In the genomic region with DNA sequence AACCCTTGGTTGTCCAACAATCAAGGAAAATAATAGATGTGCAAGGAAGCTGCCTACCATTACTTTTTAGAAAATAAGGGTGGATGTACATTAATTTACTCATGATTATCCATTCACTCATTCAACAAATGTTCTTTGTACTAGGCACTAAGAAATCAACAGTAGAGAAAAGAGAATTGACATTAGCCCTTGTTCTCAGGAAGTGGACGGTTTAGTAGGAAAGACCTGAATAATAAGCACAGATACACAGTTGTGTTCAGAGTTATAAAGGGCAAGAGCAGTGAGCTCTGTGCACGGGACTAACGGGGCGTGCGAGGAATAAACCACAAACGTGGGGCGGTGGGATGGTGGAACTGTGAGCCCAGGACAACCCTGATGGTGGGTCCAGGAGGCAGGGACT, we compare ENCODE assay signal across 15 cellular contexts.
DNase-seq lines count a peak whose midpoint lies in the region; ATAC-seq, FAIRE-seq and TF ChIP-seq lines count a peak whose summit lies in the region.
"Had no signal": no experiment of that assay in that cellular context is flagged by ENCODE, and none has a peak within 500 bp of the region (broad histone marks: within the 10 kb centered on the region; RNA-seq: fewer than 3 reads in every experiment).

No MANE protein-coding gene starts in this region.

- no peaks in the 10 kb centered on the region for H3K9me3 Mint-ChIP-seq in neural progenitor cell
- H3K9me3 Mint-ChIP-seq: GM23338 had no signal

- BruUV-seq in K562 (replicated peaks; lab: Mats Ljungman, UMichigan) = no TSS peak

- H3K9me1 ChIP-seq in K562 (ENCODE audit: control insufficient read depth, insufficient read depth, low read length) = no peaks in the 10 kb centered on the region

- H3K4me3 ChIP-seq in SK-N-SH (ENCODE audit: low read depth in 2 of 2, low read length in 1 of 2) = no peak overlapping the region
- H3K4me3 ChIP-seq in K562 = no peak overlapping the region
- H3K4me3 ChIP-seq in neural progenitor cell = no peak overlapping the region
- H3K4me3 ChIP-seq: GM23338, HAP-1 had no signal

- no peak for TF ChIP-seq CTCF in SK-N-SH (IDR thresholded peaks at IDR 0.05)
- no peak for TF ChIP-seq CTCF in K562 (IDR thresholded peaks at IDR 0.05 in 2 of 3, conservative IDR thresholded peaks at IDR 0.05 in 1 of 3; ENCODE audit: insufficient read depth in 2 of 3, low read depth in 1 of 3, low read length in 3 of 3)
- no peak for TF ChIP-seq CTCF in neural progenitor cell (IDR thresholded peaks at IDR 0.05)

- no peak overlapping the region for H3K27ac ChIP-seq in SK-N-SH (ENCODE audit: low read depth in 2 of 2, low read length in 1 of 2)
- no peak overlapping the region for H3K27ac ChIP-seq in K562 (ENCODE audit: extremely low read depth, low read depth, low read length)
- H3K27ac ChIP-seq in neural progenitor cell = no peak overlapping the region
- H3K27ac ChIP-seq: 22Rv1 had no signal

- no peaks in the 10 kb centered on the region for H3K27me3 ChIP-seq in SK-N-SH (ENCODE audit: insufficient read depth)
- no peaks in the 10 kb centered on the region for H3K27me3 ChIP-seq in K562 (ENCODE audit: control insufficient read depth in 2 of 2, insufficient read depth in 2 of 2, low read length in 2 of 2)
- peaks cover 10% of the 10 kb centered on the region for H3K27me3 ChIP-seq in neural progenitor cell

- TF ChIP-seq EP300 in SK-N-SH (IDR thresholded peaks at IDR 0.05; ENCODE audit: borderline replicate concordance in 1 of 2, low read depth in 1 of 2, low read length in 1 of 2) = no peak
- TF ChIP-seq EP300 in K562 (IDR thresholded peaks at IDR 0.05; ENCODE audit: low read length) = no peak

- no peaks in the 10 kb centered on the region for H3K36me3 ChIP-seq in SK-N-SH (replicated peaks in 1 of 2; ENCODE audit: control insufficient read depth in 1 of 2, insufficient read depth in 2 of 2, low read length in 1 of 2)
- H3K36me3 ChIP-seq in K562 (ENCODE audit: control insufficient read depth, insufficient read depth, low read length) = no peaks in the 10 kb centered on the region
- H3K36me3 ChIP-seq in neural progenitor cell = no peaks in the 10 kb centered on the region
- H3K36me3 ChIP-seq: HAP-1 had no signal

- H3K4me3 Mint-ChIP-seq in neural progenitor cell = no peak overlapping the region
- H3K4me3 Mint-ChIP-seq: CD4-positive, CD25-positive, alpha-beta regulatory T cell; GM23338 had no signal

- no peaks in the 10 kb centered on the region for H4K20me1 ChIP-seq in SK-N-SH (ENCODE audit: insufficient read depth)
- H4K20me1 ChIP-seq in K562 (replicated peaks; ENCODE audit: control insufficient read depth, insufficient read depth, low read length) = no peaks in the 10 kb centered on the region; the same call in 1 of the 2 replicates
- no peaks in the 10 kb centered on the region for H4K20me1 ChIP-seq in neural progenitor cell (ENCODE audit: low read depth)

- H3K4me2 ChIP-seq in SK-N-SH (no peak overlapping the region), K562 (ENCODE audit: insufficient read depth, low read length) (no peak overlapping the region), neural progenitor cell (no peak overlapping the region)
- H3K4me2 ChIP-seq: GM23338 had no signal

- TF ChIP-seq POLR2A in K562 (conservative IDR thresholded peaks at IDR 0.05) = no peak

- TF ChIP-seq RAD21 in SK-N-SH (IDR thresholded peaks at IDR 0.05; ENCODE audit: low read length) (no peak), K562 (CRISPR knock-in tag; conservative IDR thresholded peaks at IDR 0.05 in 1 of 2, IDR thresholded peaks at IDR 0.05 in 1 of 2) (no peak)

- H3K9ac ChIP-seq in SK-N-SH (no peak overlapping the region), K562 (ENCODE audit: insufficient read depth in 1 of 2, low read depth in 2 of 2, low read length in 2 of 2) (no peak overlapping the region), neural progenitor cell (no peak overlapping the region)

- H3K4me1 ChIP-seq in SK-N-SH (ENCODE audit: control insufficient read depth in 1 of 2, insufficient read depth in 2 of 2, low read depth in 1 of 2, low read length in 1 of 2) (peaks cover 0 to 5% of the 10 kb centered on the region in 2 experiments; a peak in 2 of 4 replicates), K562 (replicated peaks in 1 of 2; ENCODE audit: control insufficient read depth in 2 of 2, insufficient read depth in 2 of 2, low read length in 2 of 2) (peaks cover 0 to 26% of the 10 kb centered on the region in 2 experiments; a peak in 2 of 5 replicates), neural progenitor cell (peaks cover 15% of the 10 kb centered on the region)
- H3K4me1 ChIP-seq: HAP-1 had no signal

- H3K9me2 ChIP-seq in SK-N-SH = no peaks in the 10 kb centered on the region

- intact Hi-C loops in K562 (cut with micrococcal nuclease) = no loop called here

- FAIRE-seq in K562 (lab: Jason Lieb, UNC) = no peak

- peaks cover 10% of the 10 kb centered on the region for H3K27me3 Mint-ChIP-seq in neural progenitor cell (ENCODE audit: insufficient read depth, low read depth)

- no peaks in the 10 kb centered on the region for H3K36me3 Mint-ChIP-seq in neural progenitor cell
- H3K36me3 Mint-ChIP-seq: CD4-positive, CD25-positive, alpha-beta regulatory T cell had no signal

- peak overlapping the region; percentile 33 for H3K27ac Mint-ChIP-seq in neural progenitor cell

- no peaks in the 10 kb centered on the region for H3K9me3 ChIP-seq in SK-N-SH
- H3K9me3 ChIP-seq in K562 (replicated peaks; ENCODE audit: control insufficient read depth, insufficient read depth, low read depth, low read length) = no peaks in the 10 kb centered on the region
- no peaks in the 10 kb centered on the region for H3K9me3 ChIP-seq in neural progenitor cell (ENCODE audit: low read depth)
- H3K9me3 ChIP-seq: Caco-2, HAP-1 had no signal

- CTCF ChIA-PET in SK-N-SH (lab: Yijun Ruan, JAX) (interaction anchor here (0.7 to 2.5 kb wide), 2 partner anchors 13 to 16 kb away, joined by 3 to 8 read pairs; no protein-coding TSS in a partner anchor), K562 (lab: Yijun Ruan, JAX; ENCODE audit: low intra/inter-chr PET ratio) (no interaction called here)

- POLR2A ChIA-PET in SK-N-SH (lab: Yijun Ruan, JAX) (no interaction called here), K562 (lab: Yijun Ruan, JAX) (no interaction called here)

- DNase-seq in SK-N-SH = peak; percentile 26
- DNase-seq in K562 (ENCODE audit: extremely low read depth in 1 of 4, low spot score in 3 of 4) = no peak
- DNase-seq in neural progenitor cell (ENCODE audit: low spot score) = no peak
- no peak for DNase-seq in NCI-H1048 (lab: John Stamatoyannopoulos, UW)
- DNase-seq: Caco-2; CD4-positive, CD25-positive, alpha-beta regulatory T cell; DMS53; GF-D8; KG1 had no signal

- H3K4me1 Mint-ChIP-seq in neural progenitor cell = peaks cover 50% of the 10 kb centered on the region

- no peaks in the 10 kb centered on the region for H3F3A ChIP-seq in SK-N-SH (replicated peaks; ENCODE audit: insufficient read depth)
- H3F3A ChIP-seq in neural progenitor cell (ENCODE audit: low read depth) = peaks cover 9% of the 10 kb centered on the region

- WGBS in SK-N-SH (ENCODE audit: low lambda C conversion rate) = 98% methylated on average over 7 of the region's 7 CpGs
- WGBS in K562 (ENCODE audit: insufficient coverage, low coverage, missing lambda C conversion rate) = 60% methylated on average over 7 of the region's 7 CpGs

- in situ Hi-C loops in K562 (cut with MboI) = no loop called here

- no peak for ATAC-seq in SK-N-SH treated with all-trans-retinoic acid at 6 μM for 48 hours
- ATAC-seq in K562 = no peak
- no peak for ATAC-seq in GM18858 (IDR thresholded peaks at IDR 0.05; ENCODE audit: unreplicated experiment)
- ATAC-seq in GM19328 (IDR thresholded peaks at IDR 0.05; ENCODE audit: unreplicated experiment) = no peak
- ATAC-seq: GM23338 had no signal

- H3K79me2 ChIP-seq in SK-N-SH (ENCODE audit: insufficient read depth) (no peaks in the 10 kb centered on the region), K562 (ENCODE audit: control insufficient read depth, insufficient read depth, low read length) (no peaks in the 10 kb centered on the region), neural progenitor cell (ENCODE audit: low read depth) (no peaks in the 10 kb centered on the region)

- H2AFZ ChIP-seq in SK-N-SH (ENCODE audit: low read depth) (peak overlapping the region; percentile 26; the same call in 1 of the 2 replicates), K562 (ENCODE audit: low read depth, low read length) (0 out of 2 replicates have a peak overlapping the region, but pooled peaks have one; percentile 12), neural progenitor cell (replicated peaks) (no peak overlapping the region)
- H2AFZ ChIP-seq: GM23338 had no signal

TF ChIP-seq in SK-N-SH treated with all-trans-retinoic acid at 6 μM for 48 hours, 23 proteins besides CTCF, POLR2A, EP300 and RAD21 (continues in another document):
- TF ChIP-seq RARB (CRISPR knock-in tag; IDR thresholded peaks at IDR 0.05) = no peak
- no peak for TF ChIP-seq ZNF8 (CRISPR knock-in tag; IDR thresholded peaks at IDR 0.05)
- TF ChIP-seq, protein P1, sequence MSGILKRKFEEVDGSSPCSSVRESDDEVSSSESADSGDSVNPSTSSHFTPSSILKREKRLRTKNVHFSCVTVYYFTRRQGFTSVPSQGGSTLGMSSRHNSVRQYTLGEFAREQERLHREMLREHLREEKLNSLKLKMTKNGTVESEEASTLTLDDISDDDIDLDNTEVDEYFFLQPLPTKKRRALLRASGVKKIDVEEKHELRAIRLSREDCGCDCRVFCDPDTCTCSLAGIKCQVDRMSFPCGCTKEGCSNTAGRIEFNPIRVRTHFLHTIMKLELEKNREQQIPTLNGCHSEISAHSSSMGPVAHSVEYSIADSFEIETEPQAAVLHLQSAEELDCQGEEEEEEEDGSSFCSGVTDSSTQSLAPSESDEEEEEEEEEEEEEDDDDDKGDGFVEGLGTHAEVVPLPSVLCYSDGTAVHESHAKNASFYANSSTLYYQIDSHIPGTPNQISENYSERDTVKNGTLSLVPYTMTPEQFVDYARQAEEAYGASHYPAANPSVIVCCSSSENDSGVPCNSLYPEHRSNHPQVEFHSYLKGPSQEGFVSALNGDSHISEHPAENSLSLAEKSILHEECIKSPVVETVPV (CRISPR knock-in tag; IDR thresholded peaks at IDR 0.05) = no peak

TF ChIP-seq in K562, 482 proteins besides CTCF, POLR2A, EP300 and RAD21 (continues in another document):
- TF ChIP-seq, protein P2, sequence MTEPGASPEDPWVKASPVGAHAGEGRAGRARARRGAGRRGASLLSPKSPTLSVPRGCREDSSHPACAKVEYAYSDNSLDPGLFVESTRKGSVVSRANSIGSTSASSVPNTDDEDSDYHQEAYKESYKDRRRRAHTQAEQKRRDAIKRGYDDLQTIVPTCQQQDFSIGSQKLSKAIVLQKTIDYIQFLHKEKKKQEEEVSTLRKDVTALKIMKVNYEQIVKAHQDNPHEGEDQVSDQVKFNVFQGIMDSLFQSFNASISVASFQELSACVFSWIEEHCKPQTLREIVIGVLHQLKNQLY (CRISPR knock-in tag; conservative IDR thresholded peaks at IDR 0.05) = no peak
- TF ChIP-seq ZBTB17 (CRISPR knock-in tag; IDR thresholded peaks at IDR 0.05) = no peak
- TF ChIP-seq BHLHE40 (IDR thresholded peaks at IDR 0.05; ENCODE audit: low read length) = no peak
- TF ChIP-seq TBL1XR1 (IDR thresholded peaks at IDR 0.05; ENCODE audit: low read length in 2 of 2) = no peak
